29 cellular contexts compared by ENCODE assay signal in the genomic region with DNA sequence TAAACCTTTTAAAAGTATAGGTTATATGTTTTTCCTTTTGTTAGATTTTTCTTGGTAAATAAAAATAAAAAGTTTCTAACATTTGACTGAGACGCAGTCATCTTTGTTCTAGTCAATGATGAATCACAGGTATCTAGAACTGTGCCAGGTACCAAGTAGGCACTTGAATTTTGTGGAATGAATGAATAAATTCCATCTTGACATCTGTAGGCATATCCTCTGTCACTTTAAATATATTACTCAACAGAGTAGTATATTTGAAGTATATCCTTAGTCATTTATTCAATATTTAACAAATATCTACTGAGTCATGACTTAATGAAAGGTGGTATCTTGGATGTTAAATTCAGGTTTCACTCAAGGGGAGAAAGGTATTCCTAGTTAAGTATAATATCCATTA.
"Had no signal": no experiment of that assay in that cellular context is flagged by ENCODE, and none has a peak within 500 bp of the region (broad histone marks: within the 10 kb centered on the region; RNA-seq: fewer than 3 reads in every experiment).

No MANE protein-coding gene starts in this region.

- DNase-seq: activated CD4-positive, alpha-beta T cell treated with anti-CD3 and anti-CD28 coated beads for 36 hours; activated CD4-positive, alpha-beta T cell treated with anti-CD3 and anti-CD28 coated beads, Interleukin-2, amount 10 ng/mL, durations not matched to agents 7 days and 5 days; activated CD4-positive, alpha-beta T cell treated with anti-CD3 and anti-CD28 coated beads, Interleukin-2, amount 50 U/mL, for 48 hours; activated CD8-positive, alpha-beta T cell treated with anti-CD3 and anti-CD28 coated beads, Interleukin-2, amount 10 ng/mL, durations not matched to agents 7 days and 5 days; activated gamma-delta T cell; activated naive CD4-positive, alpha-beta T cell treated with Interleukin-2 at 50 U/mL for 16 hours; activated naive CD8-positive, alpha-beta T cell treated with anti-CD3 and anti-CD28 coated beads, Interleukin-2, amount 10 ng/mL, durations not matched to agents 7 days and 5 days; activated T-cell treated with anti-CD3 and anti-CD28 coated beads, Interleukin-2, amount 50 U/mL, for 24 hours; amygdala; body of pancreas; caudate nucleus; cerebellar nuclear complex; Kasumi-1; MG63; NCI-H1048; NCI-H1105 treated with DMSO at 0.1 percent for 48 hours; NCI-H1436; NCI-H1694; NCI-H1930; NCI-H2081 treated with DMSO at 0.1 percent for 48 hours; NCI-H345; NCI-H524 treated with DMSO at 0.1 percent for 48 hours; Peyer's patch; SHP77; SK-N-SH had no signal

- H3K4me3 ChIP-seq: ascending aorta, body of pancreas, breast epithelium, MG63, Peyer's patch, SJSA1 had no signal

- ATAC-seq: activated CD4-positive, alpha-beta T cell treated with anti-CD3 and anti-CD28 coated beads for 36 hours; activated CD8-positive, alpha-beta T cell treated with anti-CD3 and anti-CD28 coated beads, Interleukin-2, amount 10 ng/mL, durations not matched to agents 7 days and 5 days; body of pancreas had no signal

- H3K27ac ChIP-seq: ascending aorta, body of pancreas, breast epithelium, Peyer's patch, SJSA1 had no signal

- FAIRE-seq: TTC549 had no signal
